In genomic region chr2:235495373-235496238, GRCh38 we compare ENCODE assay signal across 8 cellular contexts. TPM values are rescaled to one million over a fixed set of nuclear protein-coding genes. Genes with fewer than 3 reads are reported as not detected.
DNase-seq lines count a peak whose midpoint lies in the region; ATAC-seq and TF ChIP-seq lines count a peak whose summit lies in the region.

No MANE protein-coding gene starts in this region.

- H3K36me3 Mint-ChIP-seq in H9 (ENCODE audit: insufficient read depth in 1 of 3, low read depth in 3 of 3) (no peaks in the 10 kb centered on the region; a peak in 1 of 7 replicates), progenitor cell of endocrine pancreas (ENCODE audit: insufficient read depth) (no peaks in the 10 kb centered on the region)

- H3K9me3 Mint-ChIP-seq in H9: peaks cover 2 to 4% of the 10 kb centered on the region in 2 experiments; a peak in 1 of 5 replicates
- H3K9me3 Mint-ChIP-seq in progenitor cell of endocrine pancreas (ENCODE audit: low read depth): no peaks in the 10 kb centered on the region

- ATAC-seq in GM19035 (IDR thresholded peaks at IDR 0.05; ENCODE audit: unreplicated experiment) (no peak), HG02759 (IDR thresholded peaks at IDR 0.05; ENCODE audit: unreplicated experiment) (no peak), GM18519 (IDR thresholded peaks at IDR 0.05; ENCODE audit: low FRiP score, unreplicated experiment) (no peak)

- DNase-seq in H9 (no peak), SKM-1 (lab: John Stamatoyannopoulos, UW; ENCODE audit: unreplicated experiment) (peak; percentile 9), globus pallidus (ENCODE audit: low spot score) (peak; percentile 40), progenitor cell of endocrine pancreas (ENCODE audit: low spot score, unreplicated experiment) (no peak), erythroblast (lab: John Stamatoyannopoulos, UW) (no peak)

- peaks cover 17% of the 10 kb centered on the region; the same call in 1 of the 2 replicates for H3K79me2 ChIP-seq in H9 (ENCODE audit: insufficient read depth, low read length)

- TF ChIP-seq POLR2A in erythroblast (IDR thresholded peaks at IDR 0.05; ENCODE audit: low read length): no peak

- H3K79me1 ChIP-seq in H9 (ENCODE audit: insufficient read depth, low read depth, low read length, poor library complexity, severe bottlenecking): no peaks in the 10 kb centered on the region

- no peak overlapping the region for H2AK5ac ChIP-seq in H9 (ENCODE audit: insufficient read length, low read length)

- TF ChIP-seq CTCF in H9 (conservative IDR thresholded peaks at IDR 0.05): no peak
- no peak for TF ChIP-seq CTCF in progenitor cell of endocrine pancreas (IDR thresholded peaks at IDR 0.05; ENCODE audit: unreplicated experiment)

- H2AFZ ChIP-seq in H9 (ENCODE audit: low read length): no peak overlapping the region

- H3K9ac ChIP-seq in H9 (ENCODE audit: extremely low read depth, insufficient read length, low read length): peak overlapping the region; percentile 62

- H3K18ac ChIP-seq in H9 (ENCODE audit: insufficient read length, low read depth, low read length): no peak overlapping the region

- no peak overlapping the region for H3K4ac ChIP-seq in H9 (ENCODE audit: low read depth, low read length)

- H3K23ac ChIP-seq in H9 (ENCODE audit: insufficient read length, low read depth, low read length): no peak overlapping the region

- H3K27ac Mint-ChIP-seq in H9: no peak overlapping the region; a peak in 1 of 7 replicates
- peak overlapping the region; percentile 88 for H3K27ac Mint-ChIP-seq in progenitor cell of endocrine pancreas

- no peak overlapping the region for H2BK15ac ChIP-seq in H9 (ENCODE audit: low read depth, low read length)

- peaks cover 5% of the 10 kb centered on the region for H4K20me1 ChIP-seq in H9 (ENCODE audit: control insufficient read depth, insufficient read depth, insufficient read length)

- no peaks in the 10 kb centered on the region for H3K27me3 ChIP-seq in H9 (ENCODE audit: insufficient read depth, low read length)

- no peak overlapping the region for H2BK120ac ChIP-seq in H9 (ENCODE audit: low read depth, low read length, poor library complexity, severe bottlenecking)

- no CpG with 5 or more reads among the region's 18 CpGs for WGBS in H9 (ENCODE audit: extremely low coverage, insufficient read length, low lambda C conversion rate)

- H3K4me3 Mint-ChIP-seq in H9 (peak overlapping the region; percentile 77 to 88), progenitor cell of endocrine pancreas (ENCODE audit: low read depth) (peak overlapping the region; percentile 81)

- H3K27me3 Mint-ChIP-seq in H9 (ENCODE audit: low read depth): peaks cover 25% of the 10 kb centered on the region
- H3K27me3 Mint-ChIP-seq in progenitor cell of endocrine pancreas: peaks cover 7% of the 10 kb centered on the region

- H4K91ac ChIP-seq in H9 (ENCODE audit: insufficient read length, low read depth, low read length): no peak overlapping the region

- H3K14ac ChIP-seq in H9 (ENCODE audit: insufficient read depth, low read length): no peak overlapping the region

- peaks cover 6% of the 10 kb centered on the region; the same call in 1 of the 2 replicates for H3K4me1 ChIP-seq in H9 (ENCODE audit: insufficient read depth, low read length)

- no peaks in the 10 kb centered on the region for H3K9me3 ChIP-seq in H9 (ENCODE audit: control insufficient read depth, low read depth, low read length)

- peaks cover 59 to 61% of the 10 kb centered on the region in 2 experiments for H3K4me1 Mint-ChIP-seq in H9
- H3K4me1 Mint-ChIP-seq in progenitor cell of endocrine pancreas (ENCODE audit: low read depth): peaks cover 31% of the 10 kb centered on the region

- no peak overlapping the region for H4K5ac ChIP-seq in H9 (ENCODE audit: insufficient read length, low read depth, low read length)

- no peak overlapping the region for H3K27ac ChIP-seq in H9 (ENCODE audit: insufficient read length, low read depth, low read length)

- H2BK5ac ChIP-seq in H9 (ENCODE audit: insufficient read length, low read length): no peak overlapping the region

- no peak overlapping the region for H2BK20ac ChIP-seq in H9 (ENCODE audit: low read depth, low read length, poor library complexity, severe bottlenecking)

- no peak overlapping the region for H3T11ph ChIP-seq in H9 (ENCODE audit: low read length)

- peak overlapping the region; percentile 67 for H3K4me2 ChIP-seq in H9 (ENCODE audit: insufficient read depth, insufficient read length, low read length)

- H3K23me2 ChIP-seq in H9 (ENCODE audit: insufficient read length, low read depth, low read length, poor library complexity, severe bottlenecking): peaks cover 20% of the 10 kb centered on the region

- no peak overlapping the region for H4K8ac ChIP-seq in H9 (replicated peaks; ENCODE audit: insufficient read length, low read depth, low read length)

- H3K56ac ChIP-seq in H9 (ENCODE audit: insufficient read length, low read depth, low read length): no peak overlapping the region

- H2BK12ac ChIP-seq in H9 (ENCODE audit: insufficient read length, low read depth, low read length): no peak overlapping the region

RNA-seq across cellular contexts. Expression of gene AGAP1, which starts 1.8 kb away (rescaled TPM):
- 24.8 and 25.8 TPM in 2 replicates for total RNA-seq in H9 (2021)
- total RNA-seq in progenitor cell of endocrine pancreas: 43.3 and 47.2 TPM in 2 replicates

Comparison
In these comparisons a context has a peak if more than half of its experiments do, and no peak if none do; other contexts are left out.
1. DNase-seq: peak in SKM-1 (single experiment) and globus pallidus (single experiment); none in H9 (single experiment), progenitor cell of endocrine pancreas (single experiment) and erythroblast (0 of 2).